24 cellular contexts compared by ENCODE assay signal in genomic region chr3:175668300-175668699, GRCh38.
"Had no signal": no experiment of that assay in that cellular context is flagged by ENCODE, and none has a peak within 500 bp of the region (broad histone marks: within the 10 kb centered on the region; RNA-seq: fewer than 3 reads in every experiment).

No MANE protein-coding gene starts in this region.

- H3K27me3 ChIP-seq: ascending aorta, brain microvascular endothelial cell, pancreas, spleen, tibial nerve had no signal

- H3K4me1 ChIP-seq: ascending aorta, pancreas, spleen had no signal

- H3K9me3 ChIP-seq: ascending aorta, pancreas, tibial nerve had no signal

- H3K36me3 ChIP-seq: ascending aorta, brain microvascular endothelial cell, pancreas, spleen, tibial nerve had no signal

- ATAC-seq: activated CD4-positive, alpha-beta T cell treated with anti-CD3 and anti-CD28 coated beads for 36 hours; effector memory CD8-positive, alpha-beta T cell; esophagus mucosa; left cardiac atrium; naive thymus-derived CD4-positive, alpha-beta T cell; pancreas; right cardiac atrium had no signal

- H3K27me3 Mint-ChIP-seq: activated CD4-positive, alpha-beta T cell treated with anti-CD3 and anti-CD28 coated beads for 36 hours; activated naive CD8-positive, alpha-beta T cell treated with anti-CD3 and anti-CD28 coated beads, Interleukin-2, amount 10 ng/mL, durations not matched to agents 7 days and 5 days; effector memory CD8-positive, alpha-beta T cell; naive thymus-derived CD4-positive, alpha-beta T cell had no signal

- H3K4me1 Mint-ChIP-seq: activated CD4-positive, alpha-beta T cell treated with anti-CD3 and anti-CD28 coated beads for 36 hours; activated naive CD8-positive, alpha-beta T cell treated with anti-CD3 and anti-CD28 coated beads, Interleukin-2, amount 10 ng/mL, durations not matched to agents 7 days and 5 days; naive thymus-derived CD4-positive, alpha-beta T cell; neural crest cell had no signal

- H3K4me3 Mint-ChIP-seq: activated CD4-positive, alpha-beta T cell treated with anti-CD3 and anti-CD28 coated beads for 36 hours; activated naive CD4-positive, alpha-beta T cell treated with anti-CD3 and anti-CD28 coated beads for 36 hours; activated naive CD8-positive, alpha-beta T cell treated with anti-CD3 and anti-CD28 coated beads, Interleukin-2, amount 10 ng/mL, durations not matched to agents 7 days and 5 days; effector memory CD8-positive, alpha-beta T cell; mesothelial cell of epicardium; naive thymus-derived CD4-positive, alpha-beta T cell; neural crest cell; T-helper 2 cell treated with Interferon-gamma antibody and Interleukin-4, amounts not matched to agents 5 μg/mL and 100 μg/mL, for 36 hours had no signal

- H3K9me3 Mint-ChIP-seq: activated naive CD8-positive, alpha-beta T cell treated with anti-CD3 and anti-CD28 coated beads, Interleukin-2, amount 10 ng/mL, durations not matched to agents 7 days and 5 days had no signal

- H3K36me3 Mint-ChIP-seq: activated naive CD8-positive, alpha-beta T cell treated with anti-CD3 and anti-CD28 coated beads, Interleukin-2, amount 10 ng/mL, durations not matched to agents 7 days and 5 days; mesothelial cell of epicardium; naive thymus-derived CD4-positive, alpha-beta T cell had no signal

- H3K27ac ChIP-seq: ascending aorta, brain microvascular endothelial cell, pancreas, spleen, tibial nerve had no signal

- H3K4me3 ChIP-seq: ascending aorta, pancreas, spleen, tibial nerve had no signal

- H3K27ac Mint-ChIP-seq: activated CD4-positive, alpha-beta T cell treated with anti-CD3 and anti-CD28 coated beads for 36 hours; activated naive CD4-positive, alpha-beta T cell treated with anti-CD3 and anti-CD28 coated beads for 36 hours; activated naive CD8-positive, alpha-beta T cell treated with anti-CD3 and anti-CD28 coated beads, Interleukin-2, amount 10 ng/mL, durations not matched to agents 7 days and 5 days; effector memory CD8-positive, alpha-beta T cell; mesothelial cell of epicardium; naive thymus-derived CD4-positive, alpha-beta T cell; T-helper 2 cell treated with Interferon-gamma antibody and Interleukin-4, amounts not matched to agents 5 μg/mL and 100 μg/mL, for 36 hours had no signal

- DNase-seq: activated CD4-positive, alpha-beta T cell treated with anti-CD3 and anti-CD28 coated beads for 36 hours; activated CD4-positive, CD25-positive, alpha-beta regulatory T cell; activated effector memory CD4-positive, alpha-beta T cell treated with Interleukin-2 at 50 U/mL for 16 hours; activated naive CD4-positive, alpha-beta T cell treated with anti-CD3 and anti-CD28 coated beads for 36 hours; activated naive CD8-positive, alpha-beta T cell treated with anti-CD3 and anti-CD28 coated beads, Interleukin-2, amount 10 ng/mL, durations not matched to agents 7 days and 5 days; activated T-cell treated with anti-CD3 and anti-CD28 coated beads for 4 hours; brain microvascular endothelial cell; caudate nucleus; cortex of kidney; effector memory CD8-positive, alpha-beta T cell; left cardiac atrium; naive thymus-derived CD4-positive, alpha-beta T cell; nucleus accumbens; pancreas; right cardiac atrium; spleen; stimulated activated naive CD4-positive, alpha-beta T cell treated with Interleukin-2 at 50 U/mL for 16 hours; T-helper 1 cell had no signal
